Comparison of ENCODE assay signal across 9 cellular contexts in genomic region chr19:920051-920857, GRCh38. TPM values are rescaled to one million over a fixed set of nuclear protein-coding genes. Genes with fewer than 3 reads are reported as not detected.
DNase-seq lines count a peak whose midpoint lies in the region; ATAC-seq and TF ChIP-seq lines count a peak whose summit lies in the region.
"Had no signal": no experiment of that assay in that cellular context is flagged by ENCODE, and none has a peak within 500 bp of the region (broad histone marks: within the 10 kb centered on the region; RNA-seq: fewer than 3 reads in every experiment).

No MANE protein-coding gene starts in this region.

- no peaks in the 10 kb centered on the region for H3K9me3 ChIP-seq in spleen

- intact Hi-C loops in spleen (cut with DNase I; ENCODE audit: low total_unique reads) = loop anchor here (2.0 to 10.0 kb wide), 2 partner anchors 57 to 135 kb away; no protein-coding TSS in a partner anchor

- peak in 2 of 11 experiments; percentile 15 to 28 for TF ChIP-seq CTCF in spleen (IDR thresholded peaks at IDR 0.05 in 8 of 11, conservative IDR thresholded peaks at IDR 0.05 in 3 of 11)

- H3K27ac ChIP-seq in spleen = peak overlapping the region in 7 of 8 donors; percentile 42 to 85 (median 60)

- H3K4me3 ChIP-seq in spleen = peak overlapping the region; percentile 30 to 77 (median 45)

- DNase-seq in DMS79 treated with DMSO at 0.1 percent for 48 hours (lab: John Stamatoyannopoulos, UW) = peak; percentile 33
- DNase-seq in Kasumi-1 (lab: John Stamatoyannopoulos, UW) = peak; percentile 39 to 56
- peak; percentile 65 to 68 for DNase-seq in activated CD4-positive, alpha-beta T cell treated with anti-CD3 and anti-CD28 coated beads for 4 hours
- peak; percentile 53 for DNase-seq in effector CD8-positive, alpha-beta T cell (lab: John Stamatoyannopoulos, UW)
- DNase-seq in spleen = peak; percentile 91

- TF ChIP-seq POLR2A in spleen (IDR thresholded peaks at IDR 0.05) = no peak

- H3K4me1 ChIP-seq in spleen = peaks cover 28 to 87% (median 71%) of the 10 kb centered on the region in 6 donors

- no peaks in the 10 kb centered on the region for H3K36me3 ChIP-seq in spleen

- no peak for ATAC-seq in GM21360 (IDR thresholded peaks at IDR 0.05; ENCODE audit: unreplicated experiment)
- no peak for ATAC-seq in GM21529 (IDR thresholded peaks at IDR 0.05; ENCODE audit: unreplicated experiment)
- ATAC-seq in HG03175 (IDR thresholded peaks at IDR 0.05; ENCODE audit: unreplicated experiment) = no peak

- peaks cover 7 to 57% (median 44%) of the 10 kb centered on the region in 7 donors for H3K27me3 ChIP-seq in spleen (replicated peaks in 1 of 7)

- 1 to 3% (median 2%) methylated on average over 60 to 84 of the region's 84 CpGs for WGBS in spleen, 5 donors

RNA-seq across cellular contexts. Expression of gene KISS1R, which starts 3.1 kb away (rescaled TPM):
- total RNA-seq in spleen = under 1 TPM in 5 of 7 donors, not detected in 2; 0.30 to 0.50 (median 0.37) TPM
- under 1 TPM; 0.22 to 0.42 (median 0.27) TPM for polyA plus RNA-seq in spleen
- total RNA-seq: liver had no signal
- polyA plus RNA-seq: liver had no signal

RNA-seq across cellular contexts. Expression of gene ARID3A, which starts 5.6 kb away (rescaled TPM):
- total RNA-seq in spleen = 10 to 100 TPM; 14.9 to 42.5 (median 22.6) TPM
- polyA plus RNA-seq in spleen = 10 to 100 TPM in 1 of 3 donors, 1 to 10 TPM in 2; 2.5 to 10.3 (median 3.2) TPM

RNA-seq across cellular contexts. Expression of gene R3HDM4, which starts 7.2 kb away (rescaled TPM):
- total RNA-seq in spleen = 100 to 1,000 TPM in 3 of 7 donors, 10 to 100 TPM in 4; 41.0 to 175 (median 90.9) TPM
- polyA plus RNA-seq in spleen = 10 to 100 TPM; 74.6 to 99.7 (median 87.4) TPM

RNA-seq across cellular contexts. Expression of gene RNU6-9, which starts 27.0 kb away (rescaled TPM):
- not detected for total RNA-seq in spleen
- polyA plus RNA-seq in spleen = not detected
- total RNA-seq: liver had no signal
- polyA plus RNA-seq: liver had no signal

RNA-seq across cellular contexts. Expression of gene MED16, which starts 27.3 kb away (rescaled TPM):
- 10 to 100 TPM; 37.0 to 60.7 (median 52.7) TPM for total RNA-seq in spleen
- polyA plus RNA-seq in spleen = 10 to 100 TPM; 43.2 to 82.1 (median 77.6) TPM

Comparison
In these comparisons a context has a peak if more than half of its experiments do, and no peak if none do; other contexts are left out.
1. DNase-seq: peak in every context shown above with its lines; median percentile 91 in spleen; 66 in activated CD4-positive, alpha-beta T cell treated with anti-CD3 and anti-CD28 coated beads for 4 hours; 53 in effector CD8-positive, alpha-beta T cell; 48 in Kasumi-1; 33 in DMS79 treated with DMSO at 0.1 percent for 48 hours.